Comparison of ENCODE assay signal across 1 cellular context in genomic region chr4:22635692-22636091, GRCh38.
TF ChIP-seq lines count a peak whose summit lies in the region.

No MANE protein-coding gene starts in this region.

TF ChIP-seq in HCT116, 20 proteins besides CTCF, POLR2A, EP300 and RAD21 (continued from another document):
- TF ChIP-seq SIN3A (IDR thresholded peaks at IDR 0.05; ENCODE audit: low read depth): no peak
- TF ChIP-seq ZNF274 (IDR thresholded peaks at IDR 0.05; ENCODE audit: low read depth, low read length): no peak
- TF ChIP-seq ZBTB33 (IDR thresholded peaks at IDR 0.05; ENCODE audit: extremely low read depth, insufficient replicate concordance, low read length): no peak
- no peak for TF ChIP-seq FOSL1 (IDR thresholded peaks at IDR 0.05; ENCODE audit: low read depth)
- TF ChIP-seq YY1 (IDR thresholded peaks at IDR 0.05; ENCODE audit: extremely low read depth, insufficient replicate concordance, low read depth, low read length): no peak
- no peak for TF ChIP-seq JUND (IDR thresholded peaks at IDR 0.05)
- TF ChIP-seq SRF (IDR thresholded peaks at IDR 0.05; ENCODE audit: low read depth): no peak
- no peak for TF ChIP-seq SP1 (IDR thresholded peaks at IDR 0.05; ENCODE audit: low read depth)
- no peak for TF ChIP-seq EGR1 (IDR thresholded peaks at IDR 0.05; ENCODE audit: low read depth)
- no peak for TF ChIP-seq MAX (IDR thresholded peaks at IDR 0.05)
- no peak for TF ChIP-seq TCF7L2 (IDR thresholded peaks at IDR 0.05; ENCODE audit: borderline replicate concordance, extremely low read depth, insufficient read depth, insufficient read length)
- TF ChIP-seq EZH2 (IDR thresholded peaks at IDR 0.05): no peak
- TF ChIP-seq ELF1 (IDR thresholded peaks at IDR 0.05; ENCODE audit: borderline replicate concordance, low read depth): no peak
TF ChIP-seq in HCT116: peak in this region for 0.
